1 cellular context compared by ENCODE assay signal in genomic region chr7:75991531-75992082, GRCh38.
TF ChIP-seq lines count a peak whose summit lies in the region.

No MANE protein-coding gene starts in this region.

TF ChIP-seq in HepG2, 621 proteins besides CTCF, POLR2A, EP300 and RAD21:
- no peak for TF ChIP-seq ZSCAN29 (CRISPR knock-in tag; conservative IDR thresholded peaks at IDR 0.05)
- TF ChIP-seq ELF4 (CRISPR knock-in tag; IDR thresholded peaks at IDR 0.05; ENCODE audit: borderline replicate concordance): no peak
TF ChIP-seq in HepG2: peak in this region for 0.
